In genomic region chr5:72355706-72356299, GRCh38 we compare ENCODE assay signal across 8 cellular contexts. TPM values are rescaled to one million over a fixed set of nuclear protein-coding genes. Genes with fewer than 3 reads are reported as not detected.
DNase-seq lines count a peak whose midpoint lies in the region; ATAC-seq, FAIRE-seq and TF ChIP-seq lines count a peak whose summit lies in the region.

No MANE protein-coding gene starts in this region.

- no peak overlapping the region for H3K4me2 ChIP-seq in K562 (ENCODE audit: insufficient read depth, low read length)

- H3K4me3 ChIP-seq in BE2C (ENCODE audit: low read depth, low read length) (no peak overlapping the region), K562 (no peak overlapping the region)

- BruUV-seq in K562 (replicated peaks; lab: Mats Ljungman, UMichigan) = no TSS peak

- WGBS in K562 (ENCODE audit: insufficient coverage, low coverage, missing lambda C conversion rate) = 78% methylated on average over 5 of the region's 5 CpGs

- POLR2A ChIA-PET in K562 (lab: Yijun Ruan, JAX) = interaction anchor here (0.6 to 1.9 kb wide), 2 partner anchors 10 to 48 kb away, joined by 3 to 7 read pairs; no protein-coding TSS in a partner anchor

- H3K4me1 ChIP-seq in BE2C (no peaks in the 10 kb centered on the region), K562 (replicated peaks in 1 of 2; ENCODE audit: control insufficient read depth in 2 of 2, insufficient read depth in 2 of 2, low read length in 2 of 2) (no peaks in the 10 kb centered on the region)

- TF ChIP-seq CTCF in BE2C (IDR thresholded peaks at IDR 0.05; ENCODE audit: low read depth, low read length) (peak; percentile 82), K562 (IDR thresholded peaks at IDR 0.05 in 2 of 3, conservative IDR thresholded peaks at IDR 0.05 in 1 of 3; ENCODE audit: insufficient read depth in 2 of 3, low read depth in 1 of 3, low read length in 3 of 3) (peak; percentile 27 to 50 (median 42); a peak in 4 of 6 replicates)

- peaks cover 4% of the 10 kb centered on the region; the same call in 1 of the 2 replicates for H3K36me3 ChIP-seq in BE2C
- H3K36me3 ChIP-seq in K562 (ENCODE audit: control insufficient read depth, insufficient read depth, low read length) = peaks cover 42% of the 10 kb centered on the region

- H3K9ac ChIP-seq in K562 (ENCODE audit: insufficient read depth in 1 of 2, low read depth in 2 of 2, low read length in 2 of 2) = no peak overlapping the region

- no peak overlapping the region for H2AFZ ChIP-seq in K562 (ENCODE audit: low read depth, low read length)

- no peaks in the 10 kb centered on the region for H3K9me1 ChIP-seq in K562 (ENCODE audit: control insufficient read depth, insufficient read depth, low read length)

- peak; percentile 19 to 50; a peak in 2 of 4 replicates for TF ChIP-seq RAD21 in K562 (CRISPR knock-in tag; conservative IDR thresholded peaks at IDR 0.05 in 1 of 2, IDR thresholded peaks at IDR 0.05 in 1 of 2)

- TF ChIP-seq POLR2A in K562 (conservative IDR thresholded peaks at IDR 0.05) = no peak

- ATAC-seq in K562 (peak; percentile 64; the same call in 2 of the 3 replicates), HG03521 (IDR thresholded peaks at IDR 0.05; ENCODE audit: unreplicated experiment) (no peak), HG03280 (IDR thresholded peaks at IDR 0.05; ENCODE audit: unreplicated experiment) (no peak), HG03108 (IDR thresholded peaks at IDR 0.05; ENCODE audit: unreplicated experiment) (no peak)

- in situ Hi-C loops in K562 (cut with MboI) = no loop called here

- no peaks in the 10 kb centered on the region for H4K20me1 ChIP-seq in K562 (replicated peaks; ENCODE audit: control insufficient read depth, insufficient read depth, low read length)

- TF ChIP-seq EP300 in K562 (IDR thresholded peaks at IDR 0.05; ENCODE audit: low read length) = no peak

- DNase-seq in BE2C = peak; percentile 53
- peak; percentile 9 for DNase-seq in HuH-7 (ENCODE audit: low spot score)
- peak in 3 of 4 experiments; percentile 13 to 22 (median 18) for DNase-seq in K562 (ENCODE audit: extremely low read depth in 1 of 4, low spot score in 3 of 4)
- DNase-seq in kidney tubule cell (ENCODE audit: low spot score) = peak; percentile 76
- no peak for DNase-seq in CD1c-positive myeloid dendritic cell (ENCODE audit: extremely low spot score)

- peak; percentile 35 for FAIRE-seq in K562 (lab: Jason Lieb, UNC)

- CTCF ChIA-PET in K562 (lab: Yijun Ruan, JAX; ENCODE audit: low intra/inter-chr PET ratio) = interaction anchor here (0.6 kb wide), 1 partner anchor 277 kb away, joined by 3 read pairs; no protein-coding TSS in a partner anchor

- no peak overlapping the region for H3K27ac ChIP-seq in K562 (ENCODE audit: extremely low read depth, low read depth, low read length)

- no peaks in the 10 kb centered on the region for H3K79me2 ChIP-seq in K562 (ENCODE audit: control insufficient read depth, insufficient read depth, low read length)

- no peaks in the 10 kb centered on the region for H3K9me3 ChIP-seq in BE2C
- H3K9me3 ChIP-seq in K562 (replicated peaks; ENCODE audit: control insufficient read depth, insufficient read depth, low read depth, low read length) = no peaks in the 10 kb centered on the region

- intact Hi-C loops in K562 (cut with micrococcal nuclease) = no loop called here

- no peaks in the 10 kb centered on the region for H3K27me3 ChIP-seq in BE2C
- no peaks in the 10 kb centered on the region for H3K27me3 ChIP-seq in K562 (ENCODE audit: control insufficient read depth in 2 of 2, insufficient read depth in 2 of 2, low read length in 2 of 2)

TF ChIP-seq in K562, 482 proteins besides CTCF, POLR2A, EP300 and RAD21 (continues in another document):
- TF ChIP-seq EHMT2 (IDR thresholded peaks at IDR 0.05) (no peak), ELF1 (tag; IDR thresholded peaks at IDR 0.05) (no peak), POLR3G (IDR thresholded peaks at IDR 0.05; ENCODE audit: extremely low read depth, insufficient read length, insufficient replicate concordance) (no peak), POLR2AphosphoS5 (IDR thresholded peaks at IDR 0.05; ENCODE audit: control insufficient read depth, insufficient read depth, low read depth, low read length) (no peak), CGGBP1 (CRISPR knock-in tag; IDR thresholded peaks at IDR 0.05) (no peak), SRSF3 (IDR thresholded peaks at IDR 0.05; ENCODE audit: insufficient read depth, low read length) (no peak), ZNF518B (CRISPR knock-in tag; IDR thresholded peaks at IDR 0.05) (no peak), HNRNPH1 (optimal IDR thresholded peaks at IDR 0.05; ENCODE audit: low read depth, low read length) (no peak), ZNF253 (CRISPR knock-in tag; conservative IDR thresholded peaks at IDR 0.05) (no peak), SMARCA5 (IDR thresholded peaks at IDR 0.05) (no peak)

RNA-seq across cellular contexts. Expression of gene PTCD2, which starts 35.6 kb away (rescaled TPM):
- 7.4 TPM for polyA plus RNA-seq in BE2C (2012; ENCODE audit: insufficient read depth, insufficient read length, low read depth)
- total RNA-seq in K562 (2011; cell fraction: chromatin; rRNA removed; ENCODE audit: low replicate concordance) = 14.6 and 25.8 TPM in 2 replicates
- 9.7 and 10.5 TPM in 2 replicates for total RNA-seq in K562 (2011; cell fraction: nucleolus; rRNA removed)
- 15.5 and 22.9 TPM in 2 replicates for total RNA-seq in K562 (2011; cell fraction: nucleoplasm; rRNA removed)
- total RNA-seq in K562 (2014; rRNA removed) (12.5 and 14.6 TPM in 2 replicates), K562 (2014; rRNA removed; fragmentation: Illumina TruSeq; extraction: Trizol) (18.3 and 19.4 TPM in 2 replicates), K562 (2015; rRNA removed; fragmentation: Illumina TruSeq; extraction: Trizol) (11.9 and 12.6 TPM in 2 replicates), K562 (2021) (18.7 and 20.6 TPM in 2 replicates)
- polyA plus RNA-seq in K562 (2011; rRNA removed) (24.7 and 28.5 TPM in 2 replicates), K562 (2014; fragmentation: Illumina TruSeq; extraction: Trizol) (13.6 and 14.6 TPM in 2 replicates), K562 (2014; fragmentation: Nextera tagmentation; extraction: Ambion mirVana) (10 to 100 TPM; 18.6 to 19.6 TPM), K562 (2014; rRNA removed) (14.1 and 18.8 TPM in 2 replicates)
- 10.2 and 14.1 TPM in 2 replicates for polyA plus RNA-seq in K562 (2011; cell fraction: cytosol; rRNA removed)
- 19.5 and 27.6 TPM in 2 replicates for polyA plus RNA-seq in K562 (2011; cell fraction: nucleus; rRNA removed)
- 11.1 and 11.4 TPM in 2 replicates for polyA plus RNA-seq in K562 (2012)
- polyA minus RNA-seq in K562 (2011; rRNA and poly(A)+ RNA removed) = 26.3 and 26.7 TPM in 2 replicates
- 8.0 and 8.8 TPM in 2 replicates for polyA minus RNA-seq in K562 (2011; cell fraction: cytosol; rRNA and poly(A)+ RNA removed)
- 14.4 and 18.4 TPM in 2 replicates for polyA minus RNA-seq in K562 (2011; cell fraction: nucleus; rRNA and poly(A)+ RNA removed)

RNA-seq across cellular contexts. Expression of gene MRPS27, which starts 35.8 kb away (rescaled TPM):
- polyA plus RNA-seq in BE2C (2012; ENCODE audit: insufficient read depth, insufficient read length, low read depth) = 53.0 TPM
- total RNA-seq in K562 (2011; cell fraction: chromatin; rRNA removed; ENCODE audit: low replicate concordance) = 113 and 199 TPM in 2 replicates
- total RNA-seq in K562 (2011; cell fraction: nucleolus; rRNA removed) = 69.4 and 77.0 TPM in 2 replicates
- total RNA-seq in K562 (2011; cell fraction: nucleoplasm; rRNA removed) = 108 and 163 TPM in 2 replicates
- 79.2 and 90.9 TPM in 2 replicates for total RNA-seq in K562 (2014; rRNA removed)
- 127 and 130 TPM in 2 replicates for total RNA-seq in K562 (2014; rRNA removed; fragmentation: Illumina TruSeq; extraction: Trizol)
- total RNA-seq in K562 (2015; rRNA removed; fragmentation: Illumina TruSeq; extraction: Trizol) = 104 and 105 TPM in 2 replicates
- total RNA-seq in K562 (2021) = 96.7 and 97.6 TPM in 2 replicates
- polyA plus RNA-seq in K562 (2011; rRNA removed) = 118 and 144 TPM in 2 replicates
- 103 and 114 TPM in 2 replicates for polyA plus RNA-seq in K562 (2011; cell fraction: cytosol; rRNA removed)
- 77.8 and 78.9 TPM in 2 replicates for polyA plus RNA-seq in K562 (2011; cell fraction: nucleus; rRNA removed)
- polyA plus RNA-seq in K562 (2012) = 64.0 and 66.5 TPM in 2 replicates
- polyA plus RNA-seq in K562 (2014; fragmentation: Illumina TruSeq; extraction: Trizol) = 111 and 125 TPM in 2 replicates
- 100 to 1,000 TPM; 106 to 122 TPM for polyA plus RNA-seq in K562 (2014; fragmentation: Nextera tagmentation; extraction: Ambion mirVana)
- 73.6 and 79.9 TPM in 2 replicates for polyA plus RNA-seq in K562 (2014; rRNA removed)
- polyA minus RNA-seq in K562 (2011; rRNA and poly(A)+ RNA removed) = 143 and 145 TPM in 2 replicates
- 90.5 and 106 TPM in 2 replicates for polyA minus RNA-seq in K562 (2011; cell fraction: cytosol; rRNA and poly(A)+ RNA removed)
- polyA minus RNA-seq in K562 (2011; cell fraction: nucleus; rRNA and poly(A)+ RNA removed) = 64.1 and 85.1 TPM in 2 replicates
